9 cellular contexts compared by ENCODE assay signal in genomic region chr2:119491776-119492525, GRCh38. TPM values are rescaled to one million over a fixed set of nuclear protein-coding genes. Genes with fewer than 3 reads are reported as not detected.
DNase-seq lines count a peak whose midpoint lies in the region; ATAC-seq and TF ChIP-seq lines count a peak whose summit lies in the region.
"Had no signal": no experiment of that assay in that cellular context is flagged by ENCODE, and none has a peak within 500 bp of the region (broad histone marks: within the 10 kb centered on the region; RNA-seq: fewer than 3 reads in every experiment).

No MANE protein-coding gene starts in this region.

- DNase-seq in HPDE6-E6E7 (ENCODE audit: extremely low spot score) (peak; percentile 88), astrocyte of the spinal cord (ENCODE audit: low read depth, low spot score) (peak; percentile 69), iris pigment epithelial cell (ENCODE audit: low read depth) (peak; percentile 94), thyroid gland (peak; percentile 67 to 75), germinal center (ENCODE audit: low spot score) (no peak)
- DNase-seq: effector memory CD8-positive, alpha-beta T cell had no signal

- H3K4me3 ChIP-seq in astrocyte of the spinal cord (ENCODE audit: low read depth, low read length) (no peak overlapping the region), thyroid gland (replicated peaks in 1 of 3) (no peak overlapping the region)

- ATAC-seq in GM18873 (IDR thresholded peaks at IDR 0.05; ENCODE audit: low FRiP score, unreplicated experiment) (no peak), GM18868 (IDR thresholded peaks at IDR 0.05; ENCODE audit: unreplicated experiment) (no peak)
- ATAC-seq: effector memory CD8-positive, alpha-beta T cell had no signal

- peaks cover 0 to 4% of the 10 kb centered on the region in 2 donors for H3K4me1 ChIP-seq in thyroid gland

- intact Hi-C loops in thyroid gland (cut with DNase I): no loop called here

- H3K27me3 ChIP-seq in thyroid gland: no peaks in the 10 kb centered on the region

- no peaks in the 10 kb centered on the region for H3K9me3 ChIP-seq in thyroid gland

- no peaks in the 10 kb centered on the region for H3K36me3 ChIP-seq in thyroid gland

- no peak for TF ChIP-seq CTCF in astrocyte of the spinal cord (IDR thresholded peaks at IDR 0.05; ENCODE audit: low read depth, low read length)
- no peak for TF ChIP-seq CTCF in thyroid gland (IDR thresholded peaks at IDR 0.05)

- 46 to 55% methylated on average over 5 of the region's 5 CpGs for WGBS in thyroid gland, 2 donors

- H3K27ac ChIP-seq in thyroid gland: peak overlapping the region; percentile 33 to 68 (median 53)
- H3K27ac ChIP-seq: KMS-11 had no signal

- in situ Hi-C loops in astrocyte of the spinal cord (cut with HindIII; ENCODE audit: low sequenced_read_pairs): no loop called here

- no peak for TF ChIP-seq POLR2A in thyroid gland (IDR thresholded peaks at IDR 0.05)

RNA-seq across cellular contexts. Expression of gene SCTR, which starts 32.3 kb away (rescaled TPM):
- not detected for total RNA-seq in thyroid gland

RNA-seq across cellular contexts. Expression of gene CFAP221, which starts 52.3 kb away (rescaled TPM):
- total RNA-seq in thyroid gland: 10 to 100 TPM in 2 of 4 donors, 1 to 10 TPM in 2; 1.6 to 13.1 (median 9.7) TPM
